In the genomic region with DNA sequence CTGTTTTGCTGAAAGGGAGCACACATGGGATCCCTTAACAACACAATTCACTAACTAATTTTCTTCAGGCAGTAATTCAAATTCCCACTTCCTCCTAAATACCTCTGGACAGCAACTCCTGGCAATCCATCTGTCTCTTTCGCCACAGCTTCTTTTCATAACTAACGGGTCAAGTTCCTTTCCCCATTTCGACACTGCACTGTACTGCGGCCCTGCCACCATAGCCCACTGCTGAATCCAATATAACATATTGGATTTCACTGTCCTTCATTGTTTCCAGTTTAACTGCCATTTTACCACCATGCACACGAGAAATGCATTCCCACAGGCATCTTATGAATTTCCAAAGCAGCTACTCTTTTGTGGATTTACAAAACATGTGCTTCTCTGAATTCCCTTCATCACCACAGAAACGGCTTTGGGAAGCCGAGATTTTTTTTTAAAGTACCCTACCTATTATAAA, we compare ENCODE assay signal across 8 cellular contexts. TPM values are rescaled to one million over a fixed set of nuclear protein-coding genes. Genes with fewer than 3 reads are reported as not detected.
A peak's percentile ranks its signal among the peaks of the same experiment; 100 is the strongest.
DNase-seq lines count a peak whose midpoint lies in the region; ATAC-seq and TF ChIP-seq lines count a peak whose summit lies in the region.

No MANE protein-coding gene starts in this region.

- peak overlapping the region; percentile 0 for H3K27ac ChIP-seq in brain microvascular endothelial cell
- peak overlapping the region; percentile 68 for H3K27ac ChIP-seq in layer of hippocampus (ENCODE audit: low read depth, low read length)
- peak overlapping the region; percentile 88 to 96 (median 93) for H3K27ac ChIP-seq in transverse colon

- in situ Hi-C loops in brain microvascular endothelial cell (cut with HindIII; ENCODE audit: low pct_ligation_motif_present, low sequenced_read_pairs) (no loop called here), transverse colon (cut with MboI; ENCODE audit: low pct_ligation_motif_present in 1 of 4, low pct_unique_long_range_greater_than_20kb in 1 of 4, low sequenced_read_pairs in 3 of 4) (loop anchor here in 1 of 4 donors (25.0 kb wide), 1 partner anchor 129 kb away; no protein-coding TSS in a partner anchor)

- no peaks in the 10 kb centered on the region for H3K9me3 ChIP-seq in transverse colon

- TF ChIP-seq EP300 in transverse colon (IDR thresholded peaks at IDR 0.05; ENCODE audit: low read depth): no peak

- ATAC-seq in HG03342 (IDR thresholded peaks at IDR 0.05; ENCODE audit: unreplicated experiment): no peak
- no peak for ATAC-seq in GM21717 (IDR thresholded peaks at IDR 0.05; ENCODE audit: unreplicated experiment)
- ATAC-seq in HG02642 (IDR thresholded peaks at IDR 0.05; ENCODE audit: poor library complexity, unreplicated experiment): no peak

- TF ChIP-seq POLR2A in transverse colon (IDR thresholded peaks at IDR 0.05): peak; percentile 10

- TF ChIP-seq CTCF in GM12864 (IDR thresholded peaks at IDR 0.05; ENCODE audit: low read depth, low read length, missing control alignments): no peak
- TF ChIP-seq CTCF in brain microvascular endothelial cell (IDR thresholded peaks at IDR 0.05; ENCODE audit: low read depth, low read length, missing control alignments): no peak
- no peak for TF ChIP-seq CTCF in transverse colon (IDR thresholded peaks at IDR 0.05)

- H3K27me3 ChIP-seq in brain microvascular endothelial cell (replicated peaks): no peaks in the 10 kb centered on the region
- no peaks in the 10 kb centered on the region for H3K27me3 ChIP-seq in layer of hippocampus (ENCODE audit: control insufficient read depth, insufficient read depth, low read length)
- no peaks in the 10 kb centered on the region for H3K27me3 ChIP-seq in transverse colon

- DNase-seq in GM12864 (ENCODE audit: low read depth): no peak
- DNase-seq in NCI-H2171 (lab: John Stamatoyannopoulos, UW): peak; percentile 18
- DNase-seq in brain microvascular endothelial cell: peak; percentile 25
- DNase-seq in transverse colon: peak; percentile 35

- intact Hi-C loops in transverse colon (cut with DNase I; ENCODE audit: low total_unique reads): loop anchor here (5.0 kb wide), 1 partner anchor 144 kb away; a partner anchor contains a TSS

- WGBS in transverse colon (ENCODE audit: low coverage in 1 of 2), 2 donors: 0 to 9% methylated on average over 6 to 7 of the region's 7 CpGs

- H3K36me3 ChIP-seq in brain microvascular endothelial cell (replicated peaks) (no peaks in the 10 kb centered on the region), transverse colon (no peaks in the 10 kb centered on the region)

- peak overlapping the region; percentile 98 for H3K4me3 ChIP-seq in GM12864 (ENCODE audit: low read depth, low read length)
- peak overlapping the region; percentile 82 for H3K4me3 ChIP-seq in brain microvascular endothelial cell (ENCODE audit: low read depth, low read length)
- H3K4me3 ChIP-seq in transverse colon: peak overlapping the region; percentile 32 to 82 (median 74)

- peaks cover 6 to 50% (median 26%) of the 10 kb centered on the region in 4 donors for H3K4me1 ChIP-seq in transverse colon

RNA-seq across cellular contexts. Expression of a gene that starts 1.4 kb away (rescaled TPM):
- total RNA-seq in transverse colon: 10 to 100 TPM in 3 of 4 donors, 1 to 10 TPM in 1; 9.6 to 27.9 (median 16.9) TPM

RNA-seq across cellular contexts. Expression of a gene that starts 34.8 kb away (rescaled TPM):
- 1,000 to 10,000 TPM in 3 of 4 donors, 100 to 1,000 TPM in 1; 892 to 1,969 (median 1,491) TPM for total RNA-seq in transverse colon

Comparison
In these comparisons a context has a peak if more than half of its experiments do, and no peak if none do; other contexts are left out.
1. H3K27ac ChIP-seq: peak in every context shown above with its lines; median percentile 93 in transverse colon; 68 in layer of hippocampus; 0 in brain microvascular endothelial cell.